ENCODE assay signal across 1 cellular context in genomic region chr11:95790123-95790932, GRCh38.
TF ChIP-seq lines count a peak whose summit lies in the region.

TSS of gene CEP57 (plus strand) at chr11:95790498. CDS start at chr11:95790699, 201 bp downstream.

TF ChIP-seq in SK-N-SH, 30 proteins besides CTCF, POLR2A, EP300 and RAD21 (continued from another document):
- TF ChIP-seq MAX (IDR thresholded peaks at IDR 0.05; ENCODE audit: low read depth) (peak; percentile 43; the same call in 1 of the 2 replicates), ELF1 (IDR thresholded peaks at IDR 0.05) (no peak), EZH2phosphoT487 (IDR thresholded peaks at IDR 0.05; ENCODE audit: borderline replicate concordance, low read depth) (no peak), GATA2 (CRISPR knock-in tag; IDR thresholded peaks at IDR 0.05) (no peak), MXI1 (IDR thresholded peaks at IDR 0.05; ENCODE audit: low read depth, low read length) (peak; percentile 4), JUND (IDR thresholded peaks at IDR 0.05) (no peak), GABPA (IDR thresholded peaks at IDR 0.05; ENCODE audit: low read depth) (peak; percentile 61), FOXJ3 (CRISPR knock-in tag; IDR thresholded peaks at IDR 0.05) (peak; percentile 31; the same call in 1 of the 2 replicates), NFIC (IDR thresholded peaks at IDR 0.05; ENCODE audit: borderline replicate concordance) (0 out of 2 replicates have a peak, but pooled peaks have one; percentile 13), SIN3A (IDR thresholded peaks at IDR 0.05; ENCODE audit: borderline replicate concordance, low read depth, low read length) (peak; percentile 16; the same call in 1 of the 2 replicates), CHD2 (IDR thresholded peaks at IDR 0.05; ENCODE audit: low read length, partially characterized antibody) (no peak), MEF2A (IDR thresholded peaks at IDR 0.05; ENCODE audit: borderline replicate concordance, low read depth) (no peak)
TF ChIP-seq in SK-N-SH: peak in this region for 13.
